ENCODE assay signal across 9 cellular contexts in the genomic region with DNA sequence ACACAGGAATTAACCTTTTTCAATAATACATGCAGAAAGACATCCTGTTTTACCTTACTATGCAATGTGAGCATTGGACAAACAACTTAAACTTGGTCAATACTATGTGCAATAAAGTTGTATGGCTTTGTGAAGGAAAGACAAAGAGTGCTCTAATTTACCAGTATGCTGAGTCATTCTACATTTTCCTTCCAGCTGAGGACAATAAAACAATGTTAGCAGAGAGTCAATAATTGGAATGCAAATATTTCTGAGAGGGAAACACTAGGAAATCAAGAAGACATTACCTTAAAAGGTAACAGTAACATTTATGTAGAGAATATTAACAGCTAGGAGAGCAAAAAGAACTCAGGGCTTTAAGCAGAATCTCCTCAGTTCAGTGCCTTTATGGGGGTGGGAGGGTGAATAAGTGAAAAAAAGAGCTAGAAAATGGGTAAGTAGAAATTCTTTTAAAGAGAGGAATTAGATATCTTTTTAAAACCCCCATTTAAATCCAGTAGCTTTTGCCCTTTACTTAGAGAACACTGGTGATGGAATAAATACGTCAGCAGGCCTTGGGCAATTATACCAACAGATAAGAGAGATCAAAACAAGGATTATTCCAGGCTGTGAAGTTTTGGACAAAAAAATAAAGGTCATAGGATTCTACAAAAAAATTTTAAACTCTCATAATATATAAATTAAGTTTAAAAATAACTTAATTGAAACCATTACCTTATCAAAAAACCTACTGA. TPM values are rescaled to one million over a fixed set of nuclear protein-coding genes. Genes with fewer than 3 reads are reported as not detected.
A peak's percentile ranks its signal among the peaks of the same experiment; 100 is the strongest.
DNase-seq lines count a peak whose midpoint lies in the region; ATAC-seq and TF ChIP-seq lines count a peak whose summit lies in the region.
"Had no signal": no experiment of that assay in that cellular context is flagged by ENCODE, and none has a peak within 500 bp of the region (broad histone marks: within the 10 kb centered on the region; RNA-seq: fewer than 3 reads in every experiment).

No MANE protein-coding gene starts in this region.

- H3K27me3 Mint-ChIP-seq in progenitor cell of endocrine pancreas, result no peaks in the 10 kb centered on the region

- H3K4me1 ChIP-seq in GM23248 (ENCODE audit: insufficient read depth), result peaks cover 15% of the 10 kb centered on the region

- 95 to 100% methylated on average over 1 of the region's 1 CpG for WGBS in GM23248 (ENCODE audit: low coverage in 1 of 2, low lambda C conversion rate in 2 of 2, missing lambda C conversion rate in 2 of 2), 2 experiments

- TF ChIP-seq CTCF in epithelial cell of proximal tubule (conservative IDR thresholded peaks at IDR 0.05; ENCODE audit: low read depth, low read length), result no peak
- no peak for TF ChIP-seq CTCF in progenitor cell of endocrine pancreas (IDR thresholded peaks at IDR 0.05; ENCODE audit: unreplicated experiment)

- H3K4me2 ChIP-seq in GM23248 (ENCODE audit: unreplicated experiment), result peak overlapping the region; percentile 46

- no peaks in the 10 kb centered on the region for H3K79me2 ChIP-seq in GM23248 (ENCODE audit: insufficient read depth)

- H3K4me3 ChIP-seq in GM23248 (no peak overlapping the region), epithelial cell of proximal tubule (ENCODE audit: low read depth, low read length) (no peak overlapping the region)

- H3K4me1 Mint-ChIP-seq in progenitor cell of endocrine pancreas (ENCODE audit: low read depth), result peaks cover 34% of the 10 kb centered on the region

- H3K9me3 Mint-ChIP-seq in progenitor cell of endocrine pancreas (ENCODE audit: low read depth), result no peaks in the 10 kb centered on the region

- no peak overlapping the region for H3K9ac ChIP-seq in GM23248

- H3K36me3 ChIP-seq in GM23248 (ENCODE audit: low read depth), result 0 out of 2 replicates have a peak, but pooled peaks cover 6% of the 10 kb centered on the region

- H3K36me3 Mint-ChIP-seq in progenitor cell of endocrine pancreas (ENCODE audit: insufficient read depth), result no peaks in the 10 kb centered on the region

- H3F3A ChIP-seq in GM23248 (ENCODE audit: insufficient read depth), result peaks cover 8% of the 10 kb centered on the region; the same call in 1 of the 2 replicates

- H3K4me3 Mint-ChIP-seq in progenitor cell of endocrine pancreas (ENCODE audit: low read depth), result peak overlapping the region; percentile 4

- peak overlapping the region; percentile 72 for H2AFZ ChIP-seq in GM23248

- no peaks in the 10 kb centered on the region for H4K20me1 ChIP-seq in GM23248 (ENCODE audit: insufficient read depth)

- in situ Hi-C loops in GM23248 (cut with MboI), result no loop called here

- ATAC-seq in HG03565 (IDR thresholded peaks at IDR 0.05; ENCODE audit: unreplicated experiment) (no peak), GM19023 (IDR thresholded peaks at IDR 0.05; ENCODE audit: unreplicated experiment) (no peak)

- no peaks in the 10 kb centered on the region for H3K27me3 ChIP-seq in GM23248 (replicated peaks; ENCODE audit: insufficient read depth)

- peak overlapping the region; percentile 97 for H3K27ac Mint-ChIP-seq in progenitor cell of endocrine pancreas

- no peaks in the 10 kb centered on the region for H3K9me3 ChIP-seq in GM23248 (ENCODE audit: low read depth)

- DNase-seq in GM23248, result peak; percentile 54
- peak; percentile 93 to 94 for DNase-seq in NCI-H526 (lab: John Stamatoyannopoulos, UW)
- DNase-seq in epithelial cell of proximal tubule (ENCODE audit: low read depth), result peak; percentile 32
- no peak for DNase-seq in progenitor cell of endocrine pancreas (ENCODE audit: low spot score, unreplicated experiment)
- DNase-seq in NCI-H82 (lab: John Stamatoyannopoulos, UW), result no peak
- DNase-seq in NCI-H446 (lab: John Stamatoyannopoulos, UW), result no peak
- DNase-seq: stimulated activated CD4-positive, alpha-beta T cell treated with anti-CD3 and anti-CD28 coated beads, Interleukin-12 subunit alpha, Interleukin-12 subunit beta, amount 100 ng/mL, for 4 hours had no signal

- H3K27ac ChIP-seq in GM23248, result peak overlapping the region; percentile 55

- H3K9me2 ChIP-seq in GM23248 (ENCODE audit: insufficient read depth), result no peaks in the 10 kb centered on the region

RNA-seq across cellular contexts. Expression of gene HGD, which starts 11.6 kb away (rescaled TPM):
- not detected in 2 replicates for total RNA-seq in GM23248 (2014; rRNA removed; shearing (Covaris generic))
- not detected in 2 replicates for polyA plus RNA-seq in GM23248 (2016; fragmentation: Nextera tagmentation; extraction: Ambion mirVana)
- 5.9 and 18.1 TPM in 2 replicates for total RNA-seq in epithelial cell of proximal tubule
- total RNA-seq in progenitor cell of endocrine pancreas, result 11.9 and 27.8 TPM in 2 replicates

RNA-seq across cellular contexts. Expression of gene RABL3, which starts 48.7 kb away (rescaled TPM):
- 17.2 and 22.6 TPM in 2 replicates for total RNA-seq in GM23248 (2014; rRNA removed; shearing (Covaris generic))
- polyA plus RNA-seq in GM23248 (2016; fragmentation: Nextera tagmentation; extraction: Ambion mirVana), result 27.4 and 28.4 TPM in 2 replicates
- total RNA-seq in epithelial cell of proximal tubule (8.8 and 14.5 TPM in 2 replicates), progenitor cell of endocrine pancreas (24.9 and 26.4 TPM in 2 replicates)

RNA-seq across cellular contexts. Expression of gene GTF2E1, which starts 48.9 kb away (rescaled TPM):
- 10.8 and 11.1 TPM in 2 replicates for total RNA-seq in GM23248 (2014; rRNA removed; shearing (Covaris generic))
- 6.9 and 7.2 TPM in 2 replicates for polyA plus RNA-seq in GM23248 (2016; fragmentation: Nextera tagmentation; extraction: Ambion mirVana)
- total RNA-seq in epithelial cell of proximal tubule (17.3 and 17.5 TPM in 2 replicates), progenitor cell of endocrine pancreas (28.3 and 31.2 TPM in 2 replicates)

Comparison
In these comparisons a context has a peak if more than half of its experiments do, and no peak if none do; other contexts are left out.
1. DNase-seq: peak in GM23248 (single experiment), NCI-H526 (2 of 2) and epithelial cell of proximal tubule (single experiment); none in progenitor cell of endocrine pancreas (single experiment), NCI-H82 (single experiment) and NCI-H446 (0 of 2).